ENCODE assay signal across 5 cellular contexts in genomic region chr16:67376012-67376411, GRCh38. TPM values are rescaled to one million over a fixed set of nuclear protein-coding genes. Genes with fewer than 3 reads are reported as not detected.
"Had no signal": no experiment of that assay in that cellular context is flagged by ENCODE, and none has a peak within 500 bp of the region (broad histone marks: within the 10 kb centered on the region; RNA-seq: fewer than 3 reads in every experiment).

No MANE protein-coding gene starts in this region.

RNA-seq across cellular contexts. Expression of gene LRRC36, which starts 49.4 kb away (rescaled TPM):
- total RNA-seq: thoracic aorta, ureter, vagina had no signal

RNA-seq across cellular contexts. Expression of gene KCTD19, which starts 49.5 kb away (rescaled TPM):
- total RNA-seq: thoracic aorta, transverse colon, ureter, vagina had no signal

RNA-seq across cellular contexts. Expression of gene HSD11B2, which starts 54.9 kb away (rescaled TPM):
- total RNA-seq: temporal lobe, thoracic aorta had no signal
